ENCODE assay signal across 7 cellular contexts in the genomic region with DNA sequence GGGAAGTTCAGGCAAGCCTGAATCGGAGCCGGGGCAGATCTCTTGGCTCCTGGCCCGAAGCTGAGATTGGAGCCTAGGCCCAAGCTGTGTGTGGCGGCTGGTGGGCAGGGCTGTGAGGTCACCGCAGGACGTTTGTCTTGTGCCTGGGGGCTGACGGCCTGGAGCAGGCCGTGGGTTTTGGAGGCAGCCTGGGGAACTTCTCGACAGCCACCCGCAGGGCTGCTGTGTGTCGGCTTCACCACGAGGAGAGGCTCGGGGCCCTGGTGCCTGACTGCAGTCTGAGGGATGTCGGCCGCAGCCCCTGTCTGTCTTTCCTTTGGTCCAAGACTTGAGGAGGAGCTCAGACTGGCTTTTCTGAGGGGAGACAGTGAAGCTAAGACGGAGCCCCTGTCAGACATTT. TPM values are rescaled to one million over a fixed set of nuclear protein-coding genes. Genes with fewer than 3 reads are reported as not detected.
"Had no signal": no experiment of that assay in that cellular context is flagged by ENCODE, and none has a peak within 500 bp of the region (broad histone marks: within the 10 kb centered on the region; RNA-seq: fewer than 3 reads in every experiment).

No MANE protein-coding gene starts in this region.

RNA-seq across cellular contexts. Expression of gene FAM90A1, which starts 5.1 kb away (rescaled TPM):
- total RNA-seq: hepatocyte, left lobe of liver, left ventricle myocardium superior, liver, mammary epithelial cell, mononuclear cell, myocyte had no signal
- polyA plus RNA-seq: hepatocyte, liver, mammary epithelial cell had no signal
